In genomic region chr6:161546632-161547031, GRCh38 we compare ENCODE assay signal across 28 cellular contexts.
"Had no signal": no experiment of that assay in that cellular context is flagged by ENCODE, and none has a peak within 500 bp of the region (broad histone marks: within the 10 kb centered on the region; RNA-seq: fewer than 3 reads in every experiment).

No MANE protein-coding gene starts in this region.

- H3K27ac ChIP-seq: ascending aorta, breast epithelium, cardiac muscle cell, coronary artery, dorsolateral prefrontal cortex, VCaP had no signal

- H3K27me3 ChIP-seq: ascending aorta, breast epithelium, cardiac muscle cell, dorsolateral prefrontal cortex had no signal

- H3K36me3 ChIP-seq: ascending aorta, breast epithelium, cardiac muscle cell had no signal

- DNase-seq: activated CD4-positive, alpha-beta memory T cell treated with anti-CD3 and anti-CD28 coated beads, Interleukin-2, amount 10 ng/mL, durations not matched to agents 7 days and 5 days; activated CD4-positive, alpha-beta T cell treated with anti-CD3 and anti-CD28 coated beads for 1 hour; activated CD4-positive, alpha-beta T cell treated with anti-CD3 and anti-CD28 coated beads for 4 hours; activated CD4-positive, alpha-beta T cell treated with anti-CD3 and anti-CD28 coated beads, Interleukin-2, amount 10 ng/mL, durations not matched to agents 7 days and 5 days; activated CD4-positive, alpha-beta T cell treated with anti-CD3 and anti-CD28 coated beads, Interleukin-2, amount 50 U/mL, for 4 hours; activated CD8-positive, alpha-beta memory T cell treated with anti-CD3 and anti-CD28 coated beads, Interleukin-2, amount 50 U/mL, for 48 hours; activated gamma-delta T cell; activated naive CD4-positive, alpha-beta T cell; activated naive CD4-positive, alpha-beta T cell treated with anti-CD3 and anti-CD28 coated beads, Interleukin-2, amount 10 ng/mL, durations not matched to agents 7 days and 5 days; activated naive CD8-positive, alpha-beta T cell treated with anti-CD3 and anti-CD28 coated beads, Interleukin-2, amount 10 ng/mL, durations not matched to agents 7 days and 5 days; activated T-cell treated with anti-CD3 and anti-CD28 coated beads for 4 hours; activated T-cell treated with anti-CD3 and anti-CD28 coated beads, Interleukin-2, amount 50 U/mL, for 24 hours; activated T-cell treated with anti-CD3 and anti-CD28 coated beads, Interleukin-2, amount 50 U/mL, for 72 hours; central memory CD4-positive, alpha-beta T cell; dorsolateral prefrontal cortex; effector CD4-positive, alpha-beta T cell; effector memory CD8-positive, alpha-beta T cell; foreskin fibroblast; head of caudate nucleus; T-helper 2 cell had no signal

- H3K4me3 ChIP-seq: ascending aorta, breast epithelium, cardiac muscle cell, coronary artery, dorsolateral prefrontal cortex had no signal

- ATAC-seq: activated naive CD4-positive, alpha-beta T cell treated with anti-CD3 and anti-CD28 coated beads, Interleukin-2, amount 50 U/mL, for 72 hours; activated T-cell treated with anti-CD3 and anti-CD28 coated beads, Interleukin-2, amount 50 U/mL, for 72 hours; effector memory CD8-positive, alpha-beta T cell; esophagus mucosa; WTC11 had no signal

- H3K9me3 ChIP-seq: ascending aorta, breast epithelium had no signal

- H3K4me1 ChIP-seq: ascending aorta, breast epithelium had no signal
